In the genomic region with DNA sequence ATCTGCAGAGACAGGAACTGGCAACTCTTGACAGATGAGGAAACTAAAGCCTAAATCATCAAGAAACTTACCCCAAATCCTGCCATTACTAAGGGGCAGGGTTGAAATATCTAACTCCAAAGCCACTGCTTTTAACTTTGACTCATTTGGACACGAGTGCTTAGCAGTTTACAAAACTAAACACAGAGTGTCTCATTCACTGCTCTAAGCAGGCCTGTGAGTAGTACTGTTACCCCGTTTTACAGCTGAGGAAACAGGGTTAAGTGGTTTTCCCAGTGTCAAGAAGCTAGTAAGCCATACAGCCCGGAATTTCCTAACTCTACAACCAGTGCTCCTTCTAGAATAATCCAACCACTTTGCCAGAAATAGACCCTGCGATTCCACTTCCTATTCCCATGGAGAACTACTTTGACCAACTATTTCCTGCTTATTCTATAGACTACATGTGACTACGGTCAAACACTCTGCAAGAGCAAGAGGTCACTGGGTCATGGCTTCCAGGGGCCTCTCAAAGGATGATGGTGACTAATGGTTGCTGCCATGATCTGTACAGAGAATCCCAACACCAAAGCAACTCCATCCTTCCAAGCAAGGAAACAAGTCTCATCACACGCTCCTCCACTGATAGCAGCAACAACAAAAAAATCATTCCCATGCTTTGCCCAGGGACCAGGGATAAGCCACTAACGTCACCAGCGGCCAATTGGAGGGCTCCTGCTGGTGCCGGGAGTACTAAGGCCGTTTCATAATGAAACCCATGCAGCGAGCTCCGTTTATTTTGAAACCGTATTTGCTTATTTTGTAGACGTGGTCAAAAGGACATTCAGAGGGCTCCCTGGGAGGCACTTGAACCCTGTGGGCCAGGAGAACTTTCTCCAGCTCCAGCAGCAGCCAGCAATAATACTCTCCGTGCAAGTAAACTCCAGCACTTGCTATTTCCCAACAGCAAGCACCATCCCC, we compare ENCODE assay signal across 16 cellular contexts. TPM values are rescaled to one million over a fixed set of nuclear protein-coding genes. Genes with fewer than 3 reads are reported as not detected.
DNase-seq lines count a peak whose midpoint lies in the region; ATAC-seq and TF ChIP-seq lines count a peak whose summit lies in the region.
"Had no signal": no experiment of that assay in that cellular context is flagged by ENCODE, and none has a peak within 500 bp of the region (broad histone marks: within the 10 kb centered on the region; RNA-seq: fewer than 3 reads in every experiment).

No MANE protein-coding gene starts in this region.

- DNase-seq in ELR (ENCODE audit: low read depth) = peak; percentile 57
- DNase-seq in WTC11 (ENCODE audit: low spot score) = no peak
- DNase-seq in fibroblast of villous mesenchyme (ENCODE audit: low read depth) = peak; percentile 69
- no peak for DNase-seq in sciatic nerve (ENCODE audit: low spot score)
- DNase-seq in upper lobe of left lung = no peak
- DNase-seq in 8988T = no peak
- DNase-seq: activated gamma-delta T cell; body of pancreas; H9; KBM-7; NCI-H1417; NCI-H446; stimulated activated CD4-positive, alpha-beta T cell treated with anti-CD3 and anti-CD28 coated beads, Interleukin-4, amount 100 ng/mL, for 4 hours; WERI-Rb-1 had no signal

- TF ChIP-seq EP300 in upper lobe of left lung (IDR thresholded peaks at IDR 0.05) = no peak

- POLR2A ChIA-PET in WTC11 (lab: Charles Lee) = no interaction called here

- CTCF ChIA-PET in WTC11 (lab: Charles Lee) = no interaction called here

- H3K4me3 Mint-ChIP-seq in WTC11 = no peak overlapping the region
- H3K4me3 Mint-ChIP-seq: H9 had no signal

- TF ChIP-seq CTCF in WTC11 (IDR thresholded peaks at IDR 0.05) (no peak), fibroblast of villous mesenchyme (IDR thresholded peaks at IDR 0.05; ENCODE audit: insufficient read depth, low read depth, low read length) (no peak), upper lobe of left lung (IDR thresholded peaks at IDR 0.05) (no peak)

- H3K9me3 Mint-ChIP-seq in WTC11 = no peaks in the 10 kb centered on the region
- H3K9me3 Mint-ChIP-seq: H9 had no signal

- peaks cover 0 to 12% (median 0%) of the 10 kb centered on the region in 4 donors for H3K36me3 ChIP-seq in upper lobe of left lung
- H3K36me3 ChIP-seq: WERI-Rb-1 had no signal

- 82 to 87% methylated on average over 15 of the region's 15 CpGs for WGBS in upper lobe of left lung, 2 donors

- H3K9me3 ChIP-seq in upper lobe of left lung = no peaks in the 10 kb centered on the region
- H3K9me3 ChIP-seq: body of pancreas had no signal

- ATAC-seq in WTC11 (no peak), sciatic nerve (peak; percentile 80), GM21526 (IDR thresholded peaks at IDR 0.05; ENCODE audit: low FRiP score, unreplicated experiment) (no peak), upper lobe of left lung (ENCODE audit: low FRiP score in 2 of 2) (no peak), HG02759 (IDR thresholded peaks at IDR 0.05; ENCODE audit: unreplicated experiment) (no peak)

- H3K4me3 ChIP-seq in fibroblast of villous mesenchyme (ENCODE audit: low read depth, low read length) = no peak overlapping the region
- no peak overlapping the region for H3K4me3 ChIP-seq in upper lobe of left lung
- H3K4me3 ChIP-seq: body of pancreas had no signal

- H3K4me1 Mint-ChIP-seq in WTC11 = peaks cover 34% of the 10 kb centered on the region

- H3K27ac Mint-ChIP-seq in WTC11 = peak overlapping the region; percentile 90

- peak overlapping the region in 2 of 4 donors; percentile 19 to 35 for H3K27ac ChIP-seq in upper lobe of left lung
- H3K27ac ChIP-seq: body of pancreas, WERI-Rb-1 had no signal

- no peaks in the 10 kb centered on the region for H3K27me3 ChIP-seq in upper lobe of left lung
- H3K27me3 ChIP-seq: body of pancreas had no signal

- peaks cover 0 to 10% (median 7%) of the 10 kb centered on the region in 4 donors for H3K4me1 ChIP-seq in upper lobe of left lung
- H3K4me1 ChIP-seq: body of pancreas had no signal

- no peaks in the 10 kb centered on the region for H3K27me3 Mint-ChIP-seq in WTC11 (ENCODE audit: low read depth)

- intact Hi-C loops in sciatic nerve (cut with DNase I) = no loop called here

- peaks cover 26% of the 10 kb centered on the region for H3K36me3 Mint-ChIP-seq in WTC11

- TF ChIP-seq POLR2A in upper lobe of left lung (IDR thresholded peaks at IDR 0.05) = no peak

TF ChIP-seq in WTC11, 78 proteins besides CTCF, POLR2A, EP300 and RAD21 (continues in another document):
- TF ChIP-seq PREB (CRISPR knock-in tag; IDR thresholded peaks at IDR 0.05; ENCODE audit: borderline replicate concordance) (no peak), RELA (CRISPR knock-in tag; IDR thresholded peaks at IDR 0.05; ENCODE audit: borderline replicate concordance) (no peak), ZNF416 (CRISPR knock-in tag; IDR thresholded peaks at IDR 0.05) (no peak), TEAD4 (CRISPR knock-in tag; IDR thresholded peaks at IDR 0.05) (no peak), ZNF263 (CRISPR knock-in tag; IDR thresholded peaks at IDR 0.05; ENCODE audit: low read depth) (no peak), CBFB (CRISPR knock-in tag; IDR thresholded peaks at IDR 0.05; ENCODE audit: low read depth) (no peak), NR1H2 (CRISPR knock-in tag; IDR thresholded peaks at IDR 0.05) (no peak), TEAD1 (CRISPR knock-in tag; IDR thresholded peaks at IDR 0.05) (no peak), NR3C1 (CRISPR knock-in tag; conservative IDR thresholded peaks at IDR 0.05; ENCODE audit: low read depth) (no peak), TCF7 (CRISPR knock-in tag; IDR thresholded peaks at IDR 0.05; ENCODE audit: low read depth) (no peak), E2F5 (CRISPR knock-in tag; IDR thresholded peaks at IDR 0.05) (no peak), ZBTB43 (CRISPR knock-in tag; IDR thresholded peaks at IDR 0.05) (no peak)
- TF ChIP-seq, protein P1, sequence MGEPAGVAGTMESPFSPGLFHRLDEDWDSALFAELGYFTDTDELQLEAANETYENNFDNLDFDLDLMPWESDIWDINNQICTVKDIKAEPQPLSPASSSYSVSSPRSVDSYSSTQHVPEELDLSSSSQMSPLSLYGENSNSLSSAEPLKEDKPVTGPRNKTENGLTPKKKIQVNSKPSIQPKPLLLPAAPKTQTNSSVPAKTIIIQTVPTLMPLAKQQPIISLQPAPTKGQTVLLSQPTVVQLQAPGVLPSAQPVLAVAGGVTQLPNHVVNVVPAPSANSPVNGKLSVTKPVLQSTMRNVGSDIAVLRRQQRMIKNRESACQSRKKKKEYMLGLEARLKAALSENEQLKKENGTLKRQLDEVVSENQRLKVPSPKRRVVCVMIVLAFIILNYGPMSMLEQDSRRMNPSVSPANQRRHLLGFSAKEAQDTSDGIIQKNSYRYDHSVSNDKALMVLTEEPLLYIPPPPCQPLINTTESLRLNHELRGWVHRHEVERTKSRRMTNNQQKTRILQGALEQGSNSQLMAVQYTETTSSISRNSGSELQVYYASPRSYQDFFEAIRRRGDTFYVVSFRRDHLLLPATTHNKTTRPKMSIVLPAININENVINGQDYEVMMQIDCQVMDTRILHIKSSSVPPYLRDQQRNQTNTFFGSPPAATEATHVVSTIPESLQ (CRISPR knock-in tag; IDR thresholded peaks at IDR 0.05) = no peak
- TF ChIP-seq, protein P2, sequence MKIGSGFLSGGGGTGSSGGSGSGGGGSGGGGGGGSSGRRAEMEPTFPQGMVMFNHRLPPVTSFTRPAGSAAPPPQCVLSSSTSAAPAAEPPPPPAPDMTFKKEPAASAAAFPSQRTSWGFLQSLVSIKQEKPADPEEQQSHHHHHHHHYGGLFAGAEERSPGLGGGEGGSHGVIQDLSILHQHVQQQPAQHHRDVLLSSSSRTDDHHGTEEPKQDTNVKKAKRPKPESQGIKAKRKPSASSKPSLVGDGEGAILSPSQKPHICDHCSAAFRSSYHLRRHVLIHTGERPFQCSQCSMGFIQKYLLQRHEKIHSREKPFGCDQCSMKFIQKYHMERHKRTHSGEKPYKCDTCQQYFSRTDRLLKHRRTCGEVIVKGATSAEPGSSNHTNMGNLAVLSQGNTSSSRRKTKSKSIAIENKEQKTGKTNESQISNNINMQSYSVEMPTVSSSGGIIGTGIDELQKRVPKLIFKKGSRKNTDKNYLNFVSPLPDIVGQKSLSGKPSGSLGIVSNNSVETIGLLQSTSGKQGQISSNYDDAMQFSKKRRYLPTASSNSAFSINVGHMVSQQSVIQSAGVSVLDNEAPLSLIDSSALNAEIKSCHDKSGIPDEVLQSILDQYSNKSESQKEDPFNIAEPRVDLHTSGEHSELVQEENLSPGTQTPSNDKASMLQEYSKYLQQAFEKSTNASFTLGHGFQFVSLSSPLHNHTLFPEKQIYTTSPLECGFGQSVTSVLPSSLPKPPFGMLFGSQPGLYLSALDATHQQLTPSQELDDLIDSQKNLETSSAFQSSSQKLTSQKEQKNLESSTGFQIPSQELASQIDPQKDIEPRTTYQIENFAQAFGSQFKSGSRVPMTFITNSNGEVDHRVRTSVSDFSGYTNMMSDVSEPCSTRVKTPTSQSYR (CRISPR knock-in tag; IDR thresholded peaks at IDR 0.05) = no peak

RNA-seq across cellular contexts. Expression of gene NUAK1, which starts 56.3 kb away (rescaled TPM):
- 10.3 to 15.9 TPM (median 12.3 TPM) in 3 replicates for total RNA-seq in WTC11 (2021)
- 82.8 and 84.6 TPM in 2 replicates for total RNA-seq in fibroblast of villous mesenchyme
- total RNA-seq in sciatic nerve = 38.6 TPM
- 10 to 100 TPM in 4 of 6 donors, 1 to 10 TPM in 2; 7.1 to 28.7 (median 10.9) TPM for total RNA-seq in upper lobe of left lung

Comparison
In these comparisons a context has a peak if more than half of its experiments do, and no peak if none do; other contexts are left out.
1. DNase-seq: peak in ELR (single experiment) and fibroblast of villous mesenchyme (single experiment); none in WTC11 (single experiment), sciatic nerve (single experiment), upper lobe of left lung (0 of 2) and 8988T (single experiment).